ENCODE assay signal across 18 cellular contexts in the genomic region with DNA sequence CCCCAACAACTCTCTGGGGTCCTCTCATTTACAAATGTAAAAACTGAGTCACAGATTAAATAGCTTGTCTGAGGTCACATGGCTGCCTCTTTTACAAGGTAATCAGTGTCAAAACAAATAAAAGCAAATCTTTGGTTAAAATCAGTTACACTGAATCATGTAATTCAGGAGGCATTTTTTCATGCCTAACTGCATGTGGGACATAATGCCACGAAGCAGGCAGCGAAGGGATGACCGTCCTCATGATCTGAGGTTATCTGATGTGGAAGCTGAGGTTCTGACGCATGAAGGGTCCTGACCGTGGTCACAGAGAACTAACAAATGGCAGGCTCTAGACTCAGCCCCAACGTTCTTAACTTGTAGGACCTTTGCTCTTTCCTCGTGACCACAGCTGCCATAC.
"Had no signal": no experiment of that assay in that cellular context is flagged by ENCODE, and none has a peak within 500 bp of the region (broad histone marks: within the 10 kb centered on the region; RNA-seq: fewer than 3 reads in every experiment).

No MANE protein-coding gene starts in this region.

- H3K4me3 ChIP-seq: prostate gland, right lobe of liver, stomach, uterus had no signal

- ATAC-seq: activated T-cell treated with anti-CD3 and anti-CD28 coated beads, Interleukin-2, amount 50 U/mL, for 72 hours; right lobe of liver; T-helper 17 cell had no signal

- H3K9me3 Mint-ChIP-seq: activated T-cell treated with anti-CD3 and anti-CD28 coated beads, Interleukin-2, amount 50 U/mL, for 72 hours; nephron had no signal

- H3K36me3 ChIP-seq: prostate gland, uterus had no signal

- H3K4me1 Mint-ChIP-seq: nephron had no signal

- H3K36me3 Mint-ChIP-seq: activated naive CD8-positive, alpha-beta T cell had no signal

- H3K4me1 ChIP-seq: prostate gland, right lobe of liver, uterus had no signal

- DNase-seq: activated CD4-positive, alpha-beta T cell treated with anti-CD3 and anti-CD28 coated beads for 4 hours; activated CD8-positive, alpha-beta memory T cell treated with anti-CD3 and anti-CD28 coated beads, Interleukin-2, amount 50 U/mL, for 48 hours; activated gamma-delta T cell treated with Interleukin-2 at 50 U/mL for 16 hours; activated T-cell treated with anti-CD3 and anti-CD28 coated beads, Interleukin-2, amount 50 U/mL, for 72 hours; amygdala; brain microvascular endothelial cell; effector CD8-positive, alpha-beta T cell; hippocampal formation; mesendoderm; occipital lobe; right lobe of liver; stimulated activated CD4-positive, alpha-beta T cell treated with anti-CD3 and anti-CD28 coated beads, Interleukin-1b, Interleukin-23, amount 100 ng/mL, for 48 hours; stomach; T-helper 17 cell; uterus had no signal

- H3K4me3 Mint-ChIP-seq: activated naive CD8-positive, alpha-beta T cell; activated T-cell treated with anti-CD3 and anti-CD28 coated beads, Interleukin-2, amount 50 U/mL, for 72 hours; nephron; T-helper 17 cell had no signal

- H3K27ac Mint-ChIP-seq: activated naive CD8-positive, alpha-beta T cell; activated T-cell treated with anti-CD3 and anti-CD28 coated beads, Interleukin-2, amount 50 U/mL, for 72 hours; nephron; T-helper 17 cell had no signal

- H3K27me3 ChIP-seq: brain microvascular endothelial cell, right lobe of liver, stomach, uterus had no signal

- H3K27ac ChIP-seq: brain microvascular endothelial cell, prostate gland, right lobe of liver, stomach, uterus had no signal

- H3K9me3 ChIP-seq: prostate gland, right lobe of liver, stomach, uterus had no signal
